Comparison of ENCODE assay signal across 7 cellular contexts in genomic region chr6:155154158-155154830, GRCh38.
A peak's percentile ranks its signal among the peaks of the same experiment; 100 is the strongest.
DNase-seq lines count a peak whose midpoint lies in the region; ATAC-seq and TF ChIP-seq lines count a peak whose summit lies in the region.

No MANE protein-coding gene starts in this region.

- H4K91ac ChIP-seq in mesenchymal stem cell (ENCODE audit: low read length), result no peak overlapping the region

- intact Hi-C loops in activated T-helper 1 cell treated with anti-CD3 and anti-CD28 coated beads, Interleukin-12 subunit alpha, Interleukin-12 subunit beta, Interleukin-2, Interleukin-4 antibody, amounts not matched to agents 30 ng/mL and 10 ng/mL and 1 ng/mL, durations not matched to agents 14 hours and 24 hours and 36 hours (cut with micrococcal nuclease), result loop anchor here (1.0 to 2.0 kb wide), 8 partner anchors 17 to 264 kb away; no protein-coding TSS in a partner anchor
- intact Hi-C loops in left lung (cut with DNase I), result no loop called here

- H3K4me1 Mint-ChIP-seq in activated T-helper 1 cell treated with anti-CD3 and anti-CD28 coated beads, Interleukin-12 subunit alpha, Interleukin-12 subunit beta, Interleukin-2, Interleukin-4 antibody, amounts not matched to agents 30 ng/mL and 10 ng/mL and 1 ng/mL, durations not matched to agents 14 hours and 24 hours and 36 hours (ENCODE audit: low read depth), result peaks cover 90% of the 10 kb centered on the region

- H3K4ac ChIP-seq in mesenchymal stem cell (ENCODE audit: low read depth in 1 of 2, low read length in 2 of 2), result peak overlapping the region in 1 of 2 experiments; percentile 19

- H3K18ac ChIP-seq in mesenchymal stem cell (ENCODE audit: low read depth in 1 of 2, low read length in 2 of 2), result peak overlapping the region in 1 of 2 experiments; percentile 86

- H3K36me3 Mint-ChIP-seq in activated T-helper 1 cell treated with anti-CD3 and anti-CD28 coated beads, Interleukin-12 subunit alpha, Interleukin-12 subunit beta, Interleukin-2, Interleukin-4 antibody, amounts not matched to agents 30 ng/mL and 10 ng/mL and 1 ng/mL, durations not matched to agents 14 hours and 24 hours and 36 hours (ENCODE audit: low read depth), result peaks cover 44% of the 10 kb centered on the region

- no peaks in the 10 kb centered on the region for H3K9me3 Mint-ChIP-seq in activated T-helper 1 cell treated with anti-CD3 and anti-CD28 coated beads, Interleukin-12 subunit alpha, Interleukin-12 subunit beta, Interleukin-2, Interleukin-4 antibody, amounts not matched to agents 30 ng/mL and 10 ng/mL and 1 ng/mL, durations not matched to agents 14 hours and 24 hours and 36 hours

- H3K4me2 ChIP-seq in mesenchymal stem cell (ENCODE audit: low read length, poor library complexity, severe bottlenecking), result no peak overlapping the region

- H3K23ac ChIP-seq in mesenchymal stem cell (ENCODE audit: low read length in 2 of 2), result no peak overlapping the region

- H3K9me3 ChIP-seq in mesenchymal stem cell (ENCODE audit: control insufficient read depth, low read length), result no peaks in the 10 kb centered on the region
- H3K9me3 ChIP-seq in left lung, result no peaks in the 10 kb centered on the region

- H3K36me3 ChIP-seq in mesenchymal stem cell (ENCODE audit: control insufficient read depth in 1 of 2, insufficient read depth in 2 of 2, low read depth in 1 of 2, low read length in 2 of 2), result no peaks in the 10 kb centered on the region
- no peaks in the 10 kb centered on the region for H3K36me3 ChIP-seq in left lung

- DNase-seq in GM04503 (ENCODE audit: low read depth) (peak; percentile 64), NCI-H1105 treated with DMSO at 0.1 percent for 48 hours (lab: John Stamatoyannopoulos, UW) (peak; percentile 90), mesenchymal stem cell (peak; percentile 91), ureter (ENCODE audit: low spot score) (no peak), activated gamma-delta T cell treated with Interleukin-2 at 50 U/mL for 16 hours (no peak), left lung (no peak)
- DNase-seq in activated T-helper 1 cell treated with anti-CD3 and anti-CD28 coated beads, Interleukin-12 subunit alpha, Interleukin-12 subunit beta, Interleukin-2, Interleukin-4 antibody, amounts not matched to agents 30 ng/mL and 10 ng/mL and 1 ng/mL, durations not matched to agents 14 hours and 24 hours and 36 hours (ENCODE audit: low spot score), result peak; percentile 48

- peaks cover 2% of the 10 kb centered on the region for H3K27me3 Mint-ChIP-seq in activated T-helper 1 cell treated with anti-CD3 and anti-CD28 coated beads, Interleukin-12 subunit alpha, Interleukin-12 subunit beta, Interleukin-2, Interleukin-4 antibody, amounts not matched to agents 30 ng/mL and 10 ng/mL and 1 ng/mL, durations not matched to agents 14 hours and 24 hours and 36 hours (ENCODE audit: insufficient read depth)

- no peak for ATAC-seq in left lung

- H3K9ac ChIP-seq in mesenchymal stem cell (ENCODE audit: low read length), result peak overlapping the region; percentile 74

- WGBS in mesenchymal stem cell, result 34% methylated on average over 10 of the region's 11 CpGs

- H2BK12ac ChIP-seq in mesenchymal stem cell (ENCODE audit: low read length in 2 of 2), result peak overlapping the region in 1 of 2 experiments; percentile 97

- H3K4me3 ChIP-seq in mesenchymal stem cell (ENCODE audit: insufficient read depth in 1 of 2, low read depth in 1 of 2, low read length in 2 of 2) (peak overlapping the region in 1 of 2 experiments; percentile 14), left lung (no peak overlapping the region)

- H4K8ac ChIP-seq in mesenchymal stem cell (ENCODE audit: low read length), result no peak overlapping the region

- H2BK120ac ChIP-seq in mesenchymal stem cell (ENCODE audit: low read depth, low read length), result no peak overlapping the region

- TF ChIP-seq CTCF in left lung (IDR thresholded peaks at IDR 0.05), result no peak

- no peak overlapping the region for H2AFZ ChIP-seq in mesenchymal stem cell (ENCODE audit: low read depth, low read length)

- H2BK15ac ChIP-seq in mesenchymal stem cell (ENCODE audit: low read depth, poor library complexity, severe bottlenecking), result no peak overlapping the region

- H3K4me3 Mint-ChIP-seq in activated T-helper 1 cell treated with anti-CD3 and anti-CD28 coated beads, Interleukin-12 subunit alpha, Interleukin-12 subunit beta, Interleukin-2, Interleukin-4 antibody, amounts not matched to agents 30 ng/mL and 10 ng/mL and 1 ng/mL, durations not matched to agents 14 hours and 24 hours and 36 hours, result peak overlapping the region; percentile 78

- H3K4me1 ChIP-seq in mesenchymal stem cell (ENCODE audit: control insufficient read depth, insufficient read depth, low read depth, low read length) (peaks cover 15% of the 10 kb centered on the region), left lung (no peaks in the 10 kb centered on the region)

- no peak overlapping the region for H3K14ac ChIP-seq in mesenchymal stem cell (ENCODE audit: low read length in 2 of 2)

- no peak overlapping the region for H2BK5ac ChIP-seq in mesenchymal stem cell (ENCODE audit: low read depth, low read length, poor library complexity, severe bottlenecking)

- H3K27ac ChIP-seq in mesenchymal stem cell (ENCODE audit: low read length, poor library complexity, severe bottlenecking) (no peak overlapping the region), left lung (no peak overlapping the region)

- H3K27me3 ChIP-seq in mesenchymal stem cell (ENCODE audit: control insufficient read depth in 1 of 2, insufficient read depth in 1 of 2, low read length in 2 of 2) (no peaks in the 10 kb centered on the region), left lung (no peaks in the 10 kb centered on the region)

- peak overlapping the region; percentile 97 for H3K27ac Mint-ChIP-seq in activated T-helper 1 cell treated with anti-CD3 and anti-CD28 coated beads, Interleukin-12 subunit alpha, Interleukin-12 subunit beta, Interleukin-2, Interleukin-4 antibody, amounts not matched to agents 30 ng/mL and 10 ng/mL and 1 ng/mL, durations not matched to agents 14 hours and 24 hours and 36 hours

- H2AK5ac ChIP-seq in mesenchymal stem cell (ENCODE audit: low read length, severe bottlenecking), result peak overlapping the region; percentile 32

- H3K79me1 ChIP-seq in mesenchymal stem cell (replicated peaks; ENCODE audit: low read length, poor library complexity, severe bottlenecking), result no peaks in the 10 kb centered on the region

Comparison
In these comparisons a context has a peak if more than half of its experiments do, and no peak if none do; other contexts are left out.
1. DNase-seq: peak in GM04503 (single experiment), NCI-H1105 treated with DMSO at 0.1 percent for 48 hours (single experiment), activated T-helper 1 cell treated with anti-CD3 and anti-CD28 coated beads, Interleukin-12 subunit alpha, Interleukin-12 subunit beta, Interleukin-2, Interleukin-4 antibody, amounts not matched to agents 30 ng/mL and 10 ng/mL and 1 ng/mL, durations not matched to agents 14 hours and 24 hours and 36 hours (single experiment) and mesenchymal stem cell (single experiment); none in ureter (single experiment), activated gamma-delta T cell treated with Interleukin-2 at 50 U/mL for 16 hours (single experiment) and left lung (0 of 2).